In genomic region chr1:99731384-99731783, GRCh38 we compare ENCODE assay signal across 20 cellular contexts. TPM values are rescaled to one million over a fixed set of nuclear protein-coding genes. Genes with fewer than 3 reads are reported as not detected.
DNase-seq lines count a peak whose midpoint lies in the region; ATAC-seq and TF ChIP-seq lines count a peak whose summit lies in the region.
"Had no signal": no experiment of that assay in that cellular context is flagged by ENCODE, and none has a peak within 500 bp of the region (broad histone marks: within the 10 kb centered on the region; RNA-seq: fewer than 3 reads in every experiment).

No MANE protein-coding gene starts in this region.

- peak; percentile 55 for ATAC-seq in HG02852 (IDR thresholded peaks at IDR 0.05; ENCODE audit: unreplicated experiment)
- no peak for ATAC-seq in foreskin keratinocyte
- ATAC-seq in mucosa of descending colon: no peak
- ATAC-seq: HCT116; natural killer cell treated with Interleukin-12 subunit alpha and Interleukin-12 subunit beta and Interleukin-15 and Interleukin-18, amount 100 ng/mL, for 72 hours; sciatic nerve had no signal

- H3K9me3 ChIP-seq in mucosa of descending colon (no peaks in the 10 kb centered on the region), endodermal cell (ENCODE audit: control insufficient read depth, low read length) (no peaks in the 10 kb centered on the region)
- H3K9me3 ChIP-seq: suprapubic skin, vagina had no signal

- H3K36me3 Mint-ChIP-seq in endodermal cell (ENCODE audit: low read depth): peaks cover 7% of the 10 kb centered on the region
- H3K36me3 Mint-ChIP-seq: natural killer cell treated with Interleukin-12 subunit alpha and Interleukin-12 subunit beta and Interleukin-15 and Interleukin-18, amount 100 ng/mL, for 72 hours had no signal

- no peaks in the 10 kb centered on the region for H3K9me3 Mint-ChIP-seq in endodermal cell
- H3K9me3 Mint-ChIP-seq: natural killer cell treated with Interleukin-12 subunit alpha and Interleukin-12 subunit beta and Interleukin-15 and Interleukin-18, amount 100 ng/mL, for 72 hours had no signal

- no peak overlapping the region for H3K27ac Mint-ChIP-seq in endodermal cell
- H3K27ac Mint-ChIP-seq: natural killer cell treated with Interleukin-12 subunit alpha and Interleukin-12 subunit beta and Interleukin-15 and Interleukin-18, amount 100 ng/mL, for 72 hours had no signal

- TF ChIP-seq CTCF in AG10803 (conservative IDR thresholded peaks at IDR 0.05; ENCODE audit: low read length) (no peak), foreskin keratinocyte (conservative IDR thresholded peaks at IDR 0.05) (no peak), mucosa of descending colon (IDR thresholded peaks at IDR 0.05) (no peak), endodermal cell (conservative IDR thresholded peaks at IDR 0.05) (no peak)

- DNase-seq in AG10803 (ENCODE audit: low read depth) (peak; percentile 15), amniotic stem cell (lab: John Stamatoyannopoulos, UW) (peak; percentile 23), foreskin keratinocyte (peak; percentile 31 to 68), DMS53 treated with DMSO at 0.1 percent for 48 hours (lab: John Stamatoyannopoulos, UW; ENCODE audit: unreplicated experiment) (no peak), mucosa of descending colon (no peak), endodermal cell (no peak)
- no peak for DNase-seq in stimulated activated CD4-positive, alpha-beta T cell treated with anti-CD3 and anti-CD28 coated beads, Interleukin-15, amount 100 ng/mL, for 24 hours
- DNase-seq: activated CD4-positive, alpha-beta T cell treated with anti-CD3 and anti-CD28 coated beads for 1 hour; DMS 273 treated with DMSO at 0.1 percent for 48 hours; erythroblast; NCI-H1417; NCI-H526; Right ventricle myocardium superior had no signal

- peaks cover 15% of the 10 kb centered on the region for H3K4me1 Mint-ChIP-seq in endodermal cell

- 83% methylated on average over 1 of the region's 1 CpG; no CpG with 5 or more reads in 1 of the 2 experiments for WGBS in endodermal cell (ENCODE audit: insufficient coverage in 1 of 2, insufficient read length in 1 of 2), 2 experiments

- no peaks in the 10 kb centered on the region for H3K27me3 Mint-ChIP-seq in endodermal cell (ENCODE audit: insufficient read depth)
- H3K27me3 Mint-ChIP-seq: natural killer cell treated with Interleukin-12 subunit alpha and Interleukin-12 subunit beta and Interleukin-15 and Interleukin-18, amount 100 ng/mL, for 72 hours had no signal

- no peak overlapping the region for H3K9ac ChIP-seq in endodermal cell (ENCODE audit: extremely low read depth, low read length, poor library complexity, severe bottlenecking)

- intact Hi-C loops in mucosa of descending colon (cut with DNase I, micrococcal nuclease): no loop called here

- H3K27me3 ChIP-seq in foreskin keratinocyte (no peaks in the 10 kb centered on the region), endodermal cell (ENCODE audit: control insufficient read depth, insufficient read depth, low read length, poor library complexity, severe bottlenecking) (no peaks in the 10 kb centered on the region)
- H3K27me3 ChIP-seq: suprapubic skin, vagina had no signal

- H3K4me1 ChIP-seq in foreskin keratinocyte (no peaks in the 10 kb centered on the region), mucosa of descending colon (ENCODE audit: low read depth) (no peaks in the 10 kb centered on the region), endodermal cell (ENCODE audit: control insufficient read depth, insufficient read depth, low read length) (peaks cover 3% of the 10 kb centered on the region)
- H3K4me1 ChIP-seq: suprapubic skin, vagina had no signal

- H3K27ac ChIP-seq in foreskin keratinocyte (no peak overlapping the region), endodermal cell (ENCODE audit: low read depth, low read length) (no peak overlapping the region)
- H3K27ac ChIP-seq: C4-2B, suprapubic skin, vagina had no signal

- no peak overlapping the region for H3K4me3 Mint-ChIP-seq in endodermal cell
- H3K4me3 Mint-ChIP-seq: natural killer cell treated with Interleukin-12 subunit alpha and Interleukin-12 subunit beta and Interleukin-15 and Interleukin-18, amount 100 ng/mL, for 72 hours had no signal

- H3K36me3 ChIP-seq in mucosa of descending colon (ENCODE audit: low read depth) (no peaks in the 10 kb centered on the region), endodermal cell (ENCODE audit: control insufficient read depth, insufficient read depth, low read length) (peaks cover 22% of the 10 kb centered on the region)

- H3K4me3 ChIP-seq in AG10803 (ENCODE audit: low read length) (no peak overlapping the region), mucosa of descending colon (no peak overlapping the region), endodermal cell (ENCODE audit: low read length) (no peak overlapping the region)
- H3K4me3 ChIP-seq: suprapubic skin, vagina had no signal

RNA-seq across cellular contexts. Expression of gene FRRS1, which starts 35.1 kb away (rescaled TPM):
- total RNA-seq in foreskin keratinocyte: 13.0 and 13.2 TPM in 2 replicates
- polyA plus RNA-seq in foreskin keratinocyte: 0.90 and 1.4 TPM in 2 replicates
- 10 to 100 TPM in 2 of 3 donors, 1 to 10 TPM in 1; 8.4 to 38.0 (median 17.6) TPM for total RNA-seq in mucosa of descending colon
- 10 to 100 TPM in 1 of 2 donors, 1 to 10 TPM in 1; 9.9 to 24.4 TPM for total RNA-seq in endodermal cell
- 7.9 TPM for polyA plus RNA-seq in endodermal cell (2013, experiment 1 of 2)
- polyA plus RNA-seq in endodermal cell (2013, experiment 2 of 2): 8.3 TPM

Comparison
In these comparisons a context has a peak if more than half of its experiments do, and no peak if none do; other contexts are left out.
1. DNase-seq: peak in AG10803 (single experiment), amniotic stem cell (single experiment) and foreskin keratinocyte (2 of 2); none in DMS53 treated with DMSO at 0.1 percent for 48 hours (single experiment), mucosa of descending colon (0 of 3), stimulated activated CD4-positive, alpha-beta T cell treated with anti-CD3 and anti-CD28 coated beads, Interleukin-15, amount 100 ng/mL, for 24 hours (single experiment) and endodermal cell (single experiment).